ENCODE assay signal across 1 cellular context in genomic region chr1:94239796-94240195, GRCh38.
TF ChIP-seq lines count a peak whose summit lies in the region.

No MANE protein-coding gene starts in this region.

TF ChIP-seq in IMR-90, 13 proteins besides CTCF, POLR2A, EP300 and RAD21:
- no peak for TF ChIP-seq CEBPB (IDR thresholded peaks at IDR 0.05; ENCODE audit: low read depth, low read length)
- no peak for TF ChIP-seq USF2 (IDR thresholded peaks at IDR 0.05; ENCODE audit: low read depth, low read length)
- no peak for TF ChIP-seq BHLHE40 (IDR thresholded peaks at IDR 0.05; ENCODE audit: low read depth, low read length)
- TF ChIP-seq RFX5 (IDR thresholded peaks at IDR 0.05; ENCODE audit: low read depth, low read length) = no peak
- no peak for TF ChIP-seq RCOR1 (IDR thresholded peaks at IDR 0.05; ENCODE audit: insufficient replicate concordance, low read length)
- TF ChIP-seq MAZ (IDR thresholded peaks at IDR 0.05; ENCODE audit: borderline replicate concordance, low read depth, low read length) = no peak
- TF ChIP-seq ELK1 (IDR thresholded peaks at IDR 0.05; ENCODE audit: borderline replicate concordance, low read depth, low read length) = no peak
- no peak for TF ChIP-seq MAFK (IDR thresholded peaks at IDR 0.05; ENCODE audit: low read depth, low read length)
- TF ChIP-seq CHD1 (IDR thresholded peaks at IDR 0.05; ENCODE audit: low read depth, low read length) = no peak
- no peak for TF ChIP-seq FOS (IDR thresholded peaks at IDR 0.05; ENCODE audit: low read depth, low read length)
- TF ChIP-seq SMC3 (IDR thresholded peaks at IDR 0.05; ENCODE audit: low read depth, low read length) = no peak
- TF ChIP-seq MXI1 (IDR thresholded peaks at IDR 0.05; ENCODE audit: borderline replicate concordance, low read depth, low read length) = no peak
- TF ChIP-seq NFE2L2 (IDR thresholded peaks at IDR 0.05; ENCODE audit: low read depth, low read length) = no peak
